10 cellular contexts compared by ENCODE assay signal in the genomic region with DNA sequence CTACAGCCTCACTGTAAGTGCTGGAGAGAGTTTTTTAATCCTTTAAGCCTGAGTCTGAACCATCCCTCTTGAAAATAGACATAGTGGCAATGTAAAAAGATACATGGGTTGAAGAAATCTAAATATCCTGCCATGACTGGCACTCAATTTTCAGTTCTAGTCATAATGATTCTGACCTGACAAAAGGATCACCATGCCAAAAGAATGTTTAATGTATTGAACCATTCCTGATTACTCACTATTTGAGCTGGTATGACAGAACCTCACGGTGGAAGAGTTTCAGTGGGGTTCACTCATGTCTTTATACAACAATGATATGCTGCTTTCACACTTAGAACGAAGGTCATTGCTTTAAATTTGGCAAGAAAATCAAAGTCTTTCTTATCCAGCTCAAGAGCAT.
A peak's percentile ranks its signal among the peaks of the same experiment; 100 is the strongest.
DNase-seq lines count a peak whose midpoint lies in the region; ATAC-seq and TF ChIP-seq lines count a peak whose summit lies in the region.
"Had no signal": no experiment of that assay in that cellular context is flagged by ENCODE, and none has a peak within 500 bp of the region (broad histone marks: within the 10 kb centered on the region; RNA-seq: fewer than 3 reads in every experiment).

No MANE protein-coding gene starts in this region.

- H4K5ac ChIP-seq in mesendoderm (ENCODE audit: low read length): no peak overlapping the region

- H2BK15ac ChIP-seq in mesendoderm (replicated peaks; ENCODE audit: low read depth): no peak overlapping the region

- no peak overlapping the region for H3K4me2 ChIP-seq in mesendoderm (ENCODE audit: low read length)

- no peak overlapping the region for H3K18ac ChIP-seq in mesendoderm (ENCODE audit: low read length)

- no peak overlapping the region for H3K9ac ChIP-seq in mesendoderm (ENCODE audit: low read length)

- H3K9me3 ChIP-seq in suprapubic skin: no peaks in the 10 kb centered on the region
- H3K9me3 ChIP-seq: testis had no signal

- H3K4me3 ChIP-seq in suprapubic skin (no peak overlapping the region), mesendoderm (ENCODE audit: low read length) (no peak overlapping the region), H7 (ENCODE audit: insufficient read depth, low read depth, low read length) (no peak overlapping the region)
- H3K4me3 ChIP-seq: testis had no signal

- no peaks in the 10 kb centered on the region for H3K79me1 ChIP-seq in mesendoderm (ENCODE audit: low read length)

- WGBS in suprapubic skin: 28% methylated on average over 2 of the region's 2 CpGs
- no CpG with 5 or more reads among the region's 2 CpGs for WGBS in mesendoderm (ENCODE audit: extremely low coverage, insufficient coverage, low lambda C conversion rate)

- TF ChIP-seq CTCF in suprapubic skin (IDR thresholded peaks at IDR 0.05) (no peak), chondrocyte (IDR thresholded peaks at IDR 0.05) (no peak)

- H2BK120ac ChIP-seq in mesendoderm (ENCODE audit: low read depth, low read length): no peak overlapping the region

- H3K36me3 ChIP-seq in suprapubic skin: no peaks in the 10 kb centered on the region
- no peaks in the 10 kb centered on the region for H3K36me3 ChIP-seq in mesendoderm (ENCODE audit: control insufficient read depth, insufficient read depth, low read length)
- H3K36me3 ChIP-seq in H7 (replicated peaks; ENCODE audit: control insufficient read depth, insufficient read depth, low read length): no peaks in the 10 kb centered on the region

- no peak overlapping the region for H3K23ac ChIP-seq in mesendoderm (ENCODE audit: low read length)

- no peak for DNase-seq in activated T-cell treated with anti-CD3 and anti-CD28 coated beads, Interleukin-2, amount 50 U/mL, for 72 hours
- DNase-seq in activated T-cell treated with anti-CD3 and anti-CD28 coated beads, Interleukin-2, amount 50 U/mL, for 1 hour: no peak
- DNase-seq in T-helper 2 cell treated with Interferon-gamma antibody and Interleukin-4, amounts not matched to agents 5 μg/mL and 100 μg/mL, for 36 hours (ENCODE audit: low spot score): no peak
- DNase-seq in fibroblast of peridontal ligament (ENCODE audit: extremely low read depth) (peak; percentile 30), suprapubic skin (ENCODE audit: low spot score in 2 of 2) (no peak), chondrocyte (ENCODE audit: low spot score) (no peak), mesendoderm (no peak), H7 (no peak)
- DNase-seq: nephron progenitor cell, testis had no signal

- H3K4me1 Mint-ChIP-seq in activated T-cell treated with anti-CD3 and anti-CD28 coated beads, Interleukin-2, amount 50 U/mL, for 72 hours (ENCODE audit: low read depth): peaks cover 99% of the 10 kb centered on the region
- peaks cover 82% of the 10 kb centered on the region for H3K4me1 Mint-ChIP-seq in T-helper 2 cell treated with Interferon-gamma antibody and Interleukin-4, amounts not matched to agents 5 μg/mL and 100 μg/mL, for 36 hours (ENCODE audit: low read depth)
- H3K4me1 Mint-ChIP-seq in chondrocyte (ENCODE audit: low read depth): peaks cover 52% of the 10 kb centered on the region

- H3K27me3 ChIP-seq in suprapubic skin (no peaks in the 10 kb centered on the region), mesendoderm (ENCODE audit: insufficient read depth, low read length, poor library complexity) (no peaks in the 10 kb centered on the region), H7 (ENCODE audit: control insufficient read depth, insufficient read depth, low read length) (no peaks in the 10 kb centered on the region)
- H3K27me3 ChIP-seq: testis had no signal

- no peak for TF ChIP-seq POLR2A in suprapubic skin (IDR thresholded peaks at IDR 0.05)

- H2AK5ac ChIP-seq in mesendoderm (ENCODE audit: low read length): no peak overlapping the region

- H3K4me3 Mint-ChIP-seq in activated T-cell treated with anti-CD3 and anti-CD28 coated beads, Interleukin-2, amount 50 U/mL, for 72 hours: peak overlapping the region; percentile 65 to 89
- H3K4me3 Mint-ChIP-seq in T-helper 2 cell treated with Interferon-gamma antibody and Interleukin-4, amounts not matched to agents 5 μg/mL and 100 μg/mL, for 36 hours: peak overlapping the region; percentile 47
- no peak overlapping the region for H3K4me3 Mint-ChIP-seq in chondrocyte (ENCODE audit: unreplicated experiment)
- H3K4me3 Mint-ChIP-seq: nephron progenitor cell had no signal

- peak overlapping the region; percentile 99 for H3K27ac Mint-ChIP-seq in activated T-cell treated with anti-CD3 and anti-CD28 coated beads, Interleukin-2, amount 50 U/mL, for 72 hours
- H3K27ac Mint-ChIP-seq in T-helper 2 cell treated with Interferon-gamma antibody and Interleukin-4, amounts not matched to agents 5 μg/mL and 100 μg/mL, for 36 hours: no peak overlapping the region
- H3K27ac Mint-ChIP-seq in chondrocyte (ENCODE audit: unreplicated experiment): no peak overlapping the region
- H3K27ac Mint-ChIP-seq: nephron progenitor cell had no signal

- H3K27ac ChIP-seq in suprapubic skin: peak overlapping the region; percentile 37
- no peak overlapping the region for H3K27ac ChIP-seq in mesendoderm (ENCODE audit: low read depth, low read length)
- H3K27ac ChIP-seq: testis had no signal

- peak; percentile 64 to 66 for ATAC-seq in activated T-cell treated with anti-CD3 and anti-CD28 coated beads, Interleukin-2, amount 50 U/mL, for 72 hours (replicated peaks in 1 of 2)

- no peaks in the 10 kb centered on the region for H3K27me3 Mint-ChIP-seq in activated T-cell treated with anti-CD3 and anti-CD28 coated beads, Interleukin-2, amount 50 U/mL, for 72 hours (ENCODE audit: low read depth)
- H3K27me3 Mint-ChIP-seq in T-helper 2 cell treated with Interferon-gamma antibody and Interleukin-4, amounts not matched to agents 5 μg/mL and 100 μg/mL, for 36 hours (ENCODE audit: low read depth): peaks cover under 1% of the 10 kb centered on the region
- no peaks in the 10 kb centered on the region for H3K27me3 Mint-ChIP-seq in chondrocyte (ENCODE audit: low read depth)

- no peak for TF ChIP-seq EP300 in suprapubic skin (IDR thresholded peaks at IDR 0.05)

- no peak overlapping the region for H4K8ac ChIP-seq in mesendoderm (ENCODE audit: low read depth, low read length)

- H2BK5ac ChIP-seq in mesendoderm (ENCODE audit: low read length): no peak overlapping the region

- no peaks in the 10 kb centered on the region for H3K9me3 Mint-ChIP-seq in activated T-cell treated with anti-CD3 and anti-CD28 coated beads, Interleukin-2, amount 50 U/mL, for 72 hours
- no peaks in the 10 kb centered on the region for H3K9me3 Mint-ChIP-seq in T-helper 2 cell treated with Interferon-gamma antibody and Interleukin-4, amounts not matched to agents 5 μg/mL and 100 μg/mL, for 36 hours
- H3K9me3 Mint-ChIP-seq in chondrocyte (ENCODE audit: low read depth): no peaks in the 10 kb centered on the region
- H3K9me3 Mint-ChIP-seq: nephron progenitor cell had no signal

- H3K56ac ChIP-seq in mesendoderm (ENCODE audit: low read length): no peak overlapping the region

- H3K36me3 Mint-ChIP-seq in activated T-cell treated with anti-CD3 and anti-CD28 coated beads, Interleukin-2, amount 50 U/mL, for 72 hours (ENCODE audit: insufficient read depth in 2 of 2): peaks cover 0 to 2% of the 10 kb centered on the region in 2 donors
- H3K36me3 Mint-ChIP-seq in T-helper 2 cell treated with Interferon-gamma antibody and Interleukin-4, amounts not matched to agents 5 μg/mL and 100 μg/mL, for 36 hours (ENCODE audit: low read depth): peaks cover 14% of the 10 kb centered on the region
- no peaks in the 10 kb centered on the region for H3K36me3 Mint-ChIP-seq in chondrocyte (ENCODE audit: low read depth)

- H3K79me2 ChIP-seq in mesendoderm (ENCODE audit: control insufficient read depth, insufficient read depth, low read length): no peaks in the 10 kb centered on the region

- no peak overlapping the region for H3K4ac ChIP-seq in mesendoderm (ENCODE audit: low read depth, low read length)

- peaks cover 48% of the 10 kb centered on the region for H3K4me1 ChIP-seq in suprapubic skin
- peaks cover 5% of the 10 kb centered on the region for H3K4me1 ChIP-seq in mesendoderm (ENCODE audit: control insufficient read depth, low read depth, low read length)
- H3K4me1 ChIP-seq: testis had no signal
